ENCODE assay signal across 20 cellular contexts in genomic region chr1:20723537-20724363, GRCh38. TPM values are rescaled to one million over a fixed set of nuclear protein-coding genes. Genes with fewer than 3 reads are reported as not detected.
DNase-seq lines count a peak whose midpoint lies in the region; ATAC-seq and TF ChIP-seq lines count a peak whose summit lies in the region.
"Had no signal": no experiment of that assay in that cellular context is flagged by ENCODE, and none has a peak within 500 bp of the region (broad histone marks: within the 10 kb centered on the region; RNA-seq: fewer than 3 reads in every experiment).

No MANE protein-coding gene starts in this region.

- no peak for TF ChIP-seq POLR2A in upper lobe of left lung (IDR thresholded peaks at IDR 0.05)

- no peak for ATAC-seq in left lung
- ATAC-seq in upper lobe of left lung (ENCODE audit: low FRiP score in 2 of 2), result no peak
- ATAC-seq: activated CD4-positive, alpha-beta T cell treated with anti-CD3 and anti-CD28 coated beads for 36 hours; activated naive CD4-positive, alpha-beta T cell treated with anti-CD3 and anti-CD28 coated beads, Interleukin-2, amount 50 U/mL, for 72 hours; effector memory CD8-positive, alpha-beta T cell had no signal

- no peaks in the 10 kb centered on the region for H3K27me3 ChIP-seq in WERI-Rb-1 (ENCODE audit: insufficient read depth, low read depth, severe bottlenecking)
- H3K27me3 ChIP-seq in left lung, result peaks cover 0 to 16% of the 10 kb centered on the region in 2 donors
- no peaks in the 10 kb centered on the region for H3K27me3 ChIP-seq in upper lobe of left lung
- H3K27me3 ChIP-seq: vagina had no signal

- H3K36me3 Mint-ChIP-seq in activated naive CD4-positive, alpha-beta T cell treated with anti-CD3 and anti-CD28 coated beads for 36 hours (ENCODE audit: low read depth), result no peaks in the 10 kb centered on the region
- H3K36me3 Mint-ChIP-seq: activated naive CD4-positive, alpha-beta T cell treated with anti-CD3 and anti-CD28 coated beads, Interleukin-2, amount 50 U/mL, for 72 hours; neural progenitor cell had no signal

- TF ChIP-seq EP300 in upper lobe of left lung (IDR thresholded peaks at IDR 0.05), result no peak

- no peaks in the 10 kb centered on the region for H3K9me3 ChIP-seq in WERI-Rb-1 (ENCODE audit: severe bottlenecking)
- H3K9me3 ChIP-seq in left lung, result no peaks in the 10 kb centered on the region
- no peaks in the 10 kb centered on the region for H3K9me3 ChIP-seq in upper lobe of left lung
- H3K9me3 ChIP-seq: vagina had no signal

- 87% methylated on average over 13 to 31 of the region's 35 CpGs for WGBS in upper lobe of left lung, 2 donors

- no peak overlapping the region for H3K27ac Mint-ChIP-seq in activated naive CD4-positive, alpha-beta T cell treated with anti-CD3 and anti-CD28 coated beads for 36 hours
- H3K27ac Mint-ChIP-seq: activated CD4-positive, alpha-beta T cell treated with anti-CD3 and anti-CD28 coated beads for 36 hours; activated naive CD4-positive, alpha-beta T cell treated with anti-CD3 and anti-CD28 coated beads, Interleukin-2, amount 50 U/mL, for 72 hours; effector memory CD8-positive, alpha-beta T cell; neural progenitor cell had no signal

- no peak overlapping the region for H3K4me3 Mint-ChIP-seq in activated naive CD4-positive, alpha-beta T cell treated with anti-CD3 and anti-CD28 coated beads for 36 hours
- H3K4me3 Mint-ChIP-seq: activated CD4-positive, alpha-beta T cell treated with anti-CD3 and anti-CD28 coated beads for 36 hours; CD14-positive monocyte; effector memory CD8-positive, alpha-beta T cell; neural progenitor cell had no signal

- H3K4me1 Mint-ChIP-seq in activated naive CD4-positive, alpha-beta T cell treated with anti-CD3 and anti-CD28 coated beads for 36 hours (ENCODE audit: low read depth), result no peaks in the 10 kb centered on the region

- H3K4me3 ChIP-seq in WERI-Rb-1 (ENCODE audit: low read depth, low read length), result no peak overlapping the region
- H3K4me3 ChIP-seq in left lung, result no peak overlapping the region
- H3K4me3 ChIP-seq in upper lobe of left lung, result no peak overlapping the region
- H3K4me3 ChIP-seq: neural progenitor cell, vagina had no signal

- H3K4me1 ChIP-seq in left lung (no peaks in the 10 kb centered on the region), upper lobe of left lung (peaks cover 0 to 15% (median 3%) of the 10 kb centered on the region in 4 donors)
- H3K4me1 ChIP-seq: vagina had no signal

- TF ChIP-seq CTCF in WERI-Rb-1 (IDR thresholded peaks at IDR 0.05; ENCODE audit: low read depth, low read length), result no peak
- TF ChIP-seq CTCF in left lung (IDR thresholded peaks at IDR 0.05), result no peak
- no peak for TF ChIP-seq CTCF in upper lobe of left lung (IDR thresholded peaks at IDR 0.05)

- DNase-seq in activated naive CD4-positive, alpha-beta T cell treated with anti-CD3 and anti-CD28 coated beads for 36 hours, result peak; percentile 2
- no peak for DNase-seq in activated naive CD4-positive, alpha-beta T cell (lab: John Stamatoyannopoulos, UW)
- no peak for DNase-seq in WERI-Rb-1
- peak; percentile 26 to 45 for DNase-seq in left lung
- DNase-seq in upper lobe of left lung, result peak; percentile 17 to 71
- DNase-seq in NCI-H82 (lab: John Stamatoyannopoulos, UW), result no peak
- DNase-seq in NK-92 (lab: John Stamatoyannopoulos, UW; ENCODE audit: unreplicated experiment), result no peak
- DNase-seq in NCI-H226, result no peak
- DNase-seq: ACHN; activated CD4-positive, alpha-beta T cell treated with anti-CD3 and anti-CD28 coated beads for 36 hours; effector memory CD8-positive, alpha-beta T cell; MM.1S; NCI-H1436 treated with DMSO at 0.1 percent for 48 hours; NCI-H2171; NCI-H69; stimulated activated CD4-positive, alpha-beta T cell treated with anti-CD3 and anti-CD28 coated beads, Interleukin-4, amount 100 ng/mL, for 4 hours had no signal

- CTCF ChIA-PET in activated naive CD4-positive, alpha-beta T cell treated with anti-CD3 and anti-CD28 coated beads for 36 hours (lab: Charles Lee), result interaction anchor here (0.8 kb wide), 1 partner anchor 24 kb away, joined by 3 read pairs; no protein-coding TSS in a partner anchor

- H3K27me3 Mint-ChIP-seq in activated naive CD4-positive, alpha-beta T cell treated with anti-CD3 and anti-CD28 coated beads for 36 hours (ENCODE audit: low read depth), result peaks cover 7% of the 10 kb centered on the region

- H3K36me3 ChIP-seq in WERI-Rb-1, result no peaks in the 10 kb centered on the region
- H3K36me3 ChIP-seq in left lung, result no peaks in the 10 kb centered on the region
- H3K36me3 ChIP-seq in upper lobe of left lung, result no peaks in the 10 kb centered on the region
- H3K36me3 ChIP-seq: neural progenitor cell, vagina had no signal

- peak overlapping the region; percentile 31 for H3K27ac ChIP-seq in WERI-Rb-1
- H3K27ac ChIP-seq in left lung, result no peak overlapping the region
- H3K27ac ChIP-seq in upper lobe of left lung, result no peak overlapping the region
- H3K27ac ChIP-seq: neural progenitor cell, vagina had no signal

- intact Hi-C loops in activated naive CD4-positive, alpha-beta T cell treated with anti-CD3 and anti-CD28 coated beads for 36 hours (cut with micrococcal nuclease), result no loop called here
- intact Hi-C loops in left lung (cut with DNase I), result no loop called here

- H3K9me3 Mint-ChIP-seq in activated naive CD4-positive, alpha-beta T cell treated with anti-CD3 and anti-CD28 coated beads for 36 hours, result no peaks in the 10 kb centered on the region
- H3K9me3 Mint-ChIP-seq: activated naive CD4-positive, alpha-beta T cell treated with anti-CD3 and anti-CD28 coated beads, Interleukin-2, amount 50 U/mL, for 72 hours; effector memory CD8-positive, alpha-beta T cell; neural progenitor cell had no signal

RNA-seq across cellular contexts. Expression of gene KIF17, which starts 5.9 kb away (rescaled TPM):
- total RNA-seq in activated naive CD4-positive, alpha-beta T cell treated with anti-CD3 and anti-CD28 coated beads for 36 hours, result not detected
- total RNA-seq in left lung (1 to 10 TPM; 4.1 to 4.5 TPM), upper lobe of left lung (10 to 100 TPM in 1 of 6 donors, 1 to 10 TPM in 5; 4.2 to 12.6 (median 8.5) TPM)

RNA-seq across cellular contexts. Expression of gene SH2D5, which starts 8.8 kb away (rescaled TPM):
- under 1 TPM; 0.15 to 0.29 TPM for total RNA-seq in activated naive CD4-positive, alpha-beta T cell treated with anti-CD3 and anti-CD28 coated beads for 36 hours
- total RNA-seq in left lung (1 to 10 TPM in 1 of 2 donors, under 1 TPM in 1; 0.12 to 1.8 TPM), upper lobe of left lung (under 1 TPM in 3 of 6 donors, not detected in 3; 0.13 to 0.46 (median 0.40) TPM)
- total RNA-seq: vagina had no signal

Comparison
In these comparisons a context has a peak if more than half of its experiments do, and no peak if none do; other contexts are left out.
1. DNase-seq: peak in activated naive CD4-positive, alpha-beta T cell treated with anti-CD3 and anti-CD28 coated beads for 36 hours (single experiment), left lung (2 of 2) and upper lobe of left lung (2 of 2); none in activated naive CD4-positive, alpha-beta T cell (0 of 4), WERI-Rb-1 (single experiment), NCI-H82 (single experiment), NK-92 (single experiment) and NCI-H226 (single experiment).
2. RNA of gene KIF17, which starts 5.9 kb away (total RNA-seq): 4.2 to 12.6 TPM in upper lobe of left lung and 4.1 to 4.5 TPM in left lung; not detected in activated naive CD4-positive, alpha-beta T cell treated with anti-CD3 and anti-CD28 coated beads for 36 hours; every median in the first group is over 4 times any median in the second.